1 cellular context compared by ENCODE assay signal in genomic region chr2:215059724-215060123, GRCh38.
TF ChIP-seq lines count a peak whose summit lies in the region.

No MANE protein-coding gene starts in this region.

TF ChIP-seq in IMR-90, 13 proteins besides CTCF, POLR2A, EP300 and RAD21:
- no peak for TF ChIP-seq ELK1 (IDR thresholded peaks at IDR 0.05; ENCODE audit: borderline replicate concordance, low read depth, low read length)
- TF ChIP-seq SMC3 (IDR thresholded peaks at IDR 0.05; ENCODE audit: low read depth, low read length): no peak
- no peak for TF ChIP-seq CEBPB (IDR thresholded peaks at IDR 0.05; ENCODE audit: low read depth, low read length)
- TF ChIP-seq MAFK (IDR thresholded peaks at IDR 0.05; ENCODE audit: low read depth, low read length): no peak
- no peak for TF ChIP-seq BHLHE40 (IDR thresholded peaks at IDR 0.05; ENCODE audit: low read depth, low read length)
- no peak for TF ChIP-seq MXI1 (IDR thresholded peaks at IDR 0.05; ENCODE audit: borderline replicate concordance, low read depth, low read length)
- no peak for TF ChIP-seq USF2 (IDR thresholded peaks at IDR 0.05; ENCODE audit: low read depth, low read length)
- no peak for TF ChIP-seq RFX5 (IDR thresholded peaks at IDR 0.05; ENCODE audit: low read depth, low read length)
- TF ChIP-seq MAZ (IDR thresholded peaks at IDR 0.05; ENCODE audit: borderline replicate concordance, low read depth, low read length): no peak
- no peak for TF ChIP-seq RCOR1 (IDR thresholded peaks at IDR 0.05; ENCODE audit: insufficient replicate concordance, low read length)
- TF ChIP-seq FOS (IDR thresholded peaks at IDR 0.05; ENCODE audit: low read depth, low read length): no peak
- no peak for TF ChIP-seq NFE2L2 (IDR thresholded peaks at IDR 0.05; ENCODE audit: low read depth, low read length)
- TF ChIP-seq CHD1 (IDR thresholded peaks at IDR 0.05; ENCODE audit: low read depth, low read length): no peak
